8 cellular contexts compared by ENCODE assay signal in the genomic region with DNA sequence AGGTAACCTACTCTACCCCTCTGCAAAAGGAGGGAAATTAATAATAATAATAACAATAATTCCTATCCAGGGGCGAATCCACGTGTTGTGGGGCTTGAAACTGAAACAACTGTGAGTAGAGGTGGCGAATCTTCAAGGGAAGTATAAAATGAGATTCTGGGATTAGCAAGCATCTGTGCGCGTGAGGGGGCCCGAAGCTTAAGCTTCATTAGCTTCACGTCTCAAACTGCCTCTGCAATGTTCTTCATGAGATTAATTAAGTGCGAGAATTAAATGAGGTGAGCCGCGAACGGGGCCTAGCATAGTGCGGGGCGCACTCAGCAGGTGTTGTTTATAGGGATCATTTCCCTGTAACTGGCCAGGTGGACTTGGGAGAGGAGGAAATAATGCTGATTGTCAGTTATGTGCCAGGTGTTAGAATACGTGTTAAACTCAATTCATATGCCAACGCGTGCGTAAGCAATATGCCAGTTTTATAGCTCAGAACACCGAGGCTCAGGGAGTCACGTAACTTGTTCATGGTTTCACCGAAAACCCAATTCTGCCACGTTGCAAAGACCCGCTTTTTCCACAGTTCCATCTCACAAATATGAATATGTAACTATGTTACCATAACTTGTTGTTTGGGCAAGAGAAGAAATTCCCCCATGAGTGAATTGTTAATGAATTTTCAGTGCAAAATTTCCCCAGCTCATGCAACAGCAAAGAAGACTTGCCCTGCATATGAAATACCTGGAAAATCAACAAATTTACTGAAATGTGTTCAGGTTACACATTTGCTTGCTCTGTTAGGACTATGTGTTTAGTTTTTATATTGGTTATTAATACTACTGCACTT. TPM values are rescaled to one million over a fixed set of nuclear protein-coding genes. Genes with fewer than 3 reads are reported as not detected.
DNase-seq lines count a peak whose midpoint lies in the region; ATAC-seq, FAIRE-seq and TF ChIP-seq lines count a peak whose summit lies in the region.

No MANE protein-coding gene starts in this region.

- TF ChIP-seq CTCF in OCI-LY7 (conservative IDR thresholded peaks at IDR 0.05; ENCODE audit: low read length), result no peak

- POLR2A ChIA-PET in OCI-LY7 (lab: Charles Lee), result interaction anchor here (0.5 to 3.2 kb wide), 7 partner anchors 10 to 1608 kb away, joined by 3 to 17 read pairs (median 5); no protein-coding TSS in a partner anchor

- H3K4me3 ChIP-seq in OCI-LY7 (ENCODE audit: low read depth, low read length, poor library complexity, severe bottlenecking), result peak overlapping the region; percentile 82
- H3K4me3 ChIP-seq in neuron (ENCODE audit: low read length), result peak overlapping the region; percentile 82

- ATAC-seq in effector memory CD8-positive, alpha-beta T cell (replicated peaks), result no peak

- FAIRE-seq in GM19239 (lab: Jason Lieb, UNC), result peak; percentile 92

- no peaks in the 10 kb centered on the region for H3K9me3 Mint-ChIP-seq in effector memory CD8-positive, alpha-beta T cell

- peak overlapping the region; percentile 92 for H3K4me3 Mint-ChIP-seq in effector memory CD8-positive, alpha-beta T cell

- no peak overlapping the region for H3K27ac ChIP-seq in OCI-LY7 (ENCODE audit: low read depth, low read length, poor library complexity, severe bottlenecking)
- no peak overlapping the region for H3K27ac ChIP-seq in caudate nucleus (ENCODE audit: low read depth, low read length)

- H3K27me3 ChIP-seq in neuron (ENCODE audit: insufficient read depth, low read length), result peaks cover 42% of the 10 kb centered on the region

- intact Hi-C loops in OCI-LY7 (cut with micrococcal nuclease; ENCODE audit: unreplicated experiment), result loop anchor here (1.0 to 10.0 kb wide), 4 partner anchors 30 to 610 kb away; partner anchors contain the start of genes ADAT2, LTV1, PEX3 and SF3B5

- peak; percentile 51 to 70 for DNase-seq in AML-193 (lab: John Stamatoyannopoulos, UW)
- no peak for DNase-seq in GM19239 (ENCODE audit: insufficient read length, low spot score)
- peak; percentile 13 for DNase-seq in OCI-LY7 (ENCODE audit: low spot score)
- DNase-seq in effector memory CD8-positive, alpha-beta T cell, result no peak
- DNase-seq in AG08395 (ENCODE audit: low spot score), result no peak
- DNase-seq in caudate nucleus (lab: John Stamatoyannopoulos, UW), result no peak
- no peak for DNase-seq in activated gamma-delta T cell (lab: John Stamatoyannopoulos, UW)

- H3K79me2 ChIP-seq in OCI-LY7 (ENCODE audit: insufficient read depth, low read depth, low read length), result no peaks in the 10 kb centered on the region

- peak overlapping the region; percentile 89 to 90 for H3K27ac Mint-ChIP-seq in effector memory CD8-positive, alpha-beta T cell

- no peaks in the 10 kb centered on the region for H3K27me3 Mint-ChIP-seq in effector memory CD8-positive, alpha-beta T cell

- H3K9me3 ChIP-seq in OCI-LY7 (ENCODE audit: low read length), result no peaks in the 10 kb centered on the region
- no peaks in the 10 kb centered on the region for H3K9me3 ChIP-seq in neuron (ENCODE audit: low read length)

- H3K4me1 ChIP-seq in OCI-LY7 (ENCODE audit: insufficient read depth, low read length, poor library complexity, severe bottlenecking), result peaks cover 24% of the 10 kb centered on the region
- peaks cover 8% of the 10 kb centered on the region for H3K4me1 ChIP-seq in neuron (ENCODE audit: insufficient read depth, low read length)

- CTCF ChIA-PET in OCI-LY7 (lab: Charles Lee; ENCODE audit: unreplicated experiment), result no interaction called here

- H2AFZ ChIP-seq in OCI-LY7 (ENCODE audit: low read length), result peak overlapping the region; percentile 96
- H2AFZ ChIP-seq in neuron (ENCODE audit: low read depth, low read length), result peak overlapping the region; percentile 97

- TSS peak; percentile 82 for BruUV-seq in OCI-LY7 (replicated peaks; lab: Mats Ljungman, UMichigan)

- H3K4me2 ChIP-seq in OCI-LY7 (ENCODE audit: low read length), result peak overlapping the region; percentile 86

- no peaks in the 10 kb centered on the region for H4K20me1 ChIP-seq in OCI-LY7 (ENCODE audit: insufficient read depth, low read length)

- no peaks in the 10 kb centered on the region for H3K36me3 ChIP-seq in OCI-LY7 (ENCODE audit: insufficient read depth, low read length)
- H3K36me3 ChIP-seq in neuron (ENCODE audit: insufficient read depth, low read length), result no peaks in the 10 kb centered on the region

- peaks cover 23 to 27% of the 10 kb centered on the region in 2 donors for H3K4me1 Mint-ChIP-seq in effector memory CD8-positive, alpha-beta T cell (ENCODE audit: low read depth in 2 of 2)

- H3K9me2 ChIP-seq in OCI-LY7 (ENCODE audit: insufficient read depth, low read length), result no peaks in the 10 kb centered on the region

- peaks cover 19% of the 10 kb centered on the region for H3K36me3 Mint-ChIP-seq in effector memory CD8-positive, alpha-beta T cell (ENCODE audit: insufficient read depth)

RNA-seq across cellular contexts. Expression of gene SF3B5, which starts 30.3 kb away (rescaled TPM):
- total RNA-seq in OCI-LY7 (2014; rRNA removed; shearing (Covaris generic)), result 132 and 187 TPM in 2 replicates
- 110 and 135 TPM in 2 replicates for total RNA-seq in OCI-LY7 (2022)

RNA-seq across cellular contexts. Expression of gene PLAGL1, which starts 57.0 kb away (rescaled TPM):
- 1.0 and 1.7 TPM in 2 replicates for total RNA-seq in OCI-LY7 (2014; rRNA removed; shearing (Covaris generic))
- total RNA-seq in OCI-LY7 (2022), result 1.7 and 2.3 TPM in 2 replicates

Comparison
In these comparisons a context has a peak if more than half of its experiments do, and no peak if none do; other contexts are left out.
1. DNase-seq: peak in AML-193 (2 of 2) and OCI-LY7 (single experiment); none in GM19239 (single experiment), effector memory CD8-positive, alpha-beta T cell (0 of 3), AG08395 (single experiment), caudate nucleus (0 of 61) and activated gamma-delta T cell (single experiment).